ENCODE assay signal across 26 cellular contexts in genomic region chr12:104452046-104452445, GRCh38.
"Had no signal": no experiment of that assay in that cellular context is flagged by ENCODE, and none has a peak within 500 bp of the region (broad histone marks: within the 10 kb centered on the region; RNA-seq: fewer than 3 reads in every experiment).

No MANE protein-coding gene starts in this region.

- H3K27ac Mint-ChIP-seq: activated CD4-positive, alpha-beta memory T cell treated with anti-CD3 and anti-CD28 coated beads, Interleukin-2, amount 10 ng/mL, durations not matched to agents 7 days and 5 days; activated CD4-positive, alpha-beta T cell treated with anti-CD3 and anti-CD28 coated beads for 36 hours; activated naive CD4-positive, alpha-beta T cell treated with anti-CD3 and anti-CD28 coated beads, Interleukin-2, amount 50 U/mL, for 24 hours; activated T-cell treated with anti-CD3 and anti-CD28 coated beads, Interleukin-2, amount 50 U/mL, for 72 hours had no signal

- H3K27ac ChIP-seq: VCaP had no signal

- H3K9ac ChIP-seq: SK-N-SH had no signal

- H3K4me2 ChIP-seq: SK-N-SH had no signal

- H3K27me3 Mint-ChIP-seq: activated CD4-positive, alpha-beta T cell treated with anti-CD3 and anti-CD28 coated beads for 36 hours; activated naive CD4-positive, alpha-beta T cell treated with anti-CD3 and anti-CD28 coated beads, Interleukin-2, amount 50 U/mL, for 24 hours; central memory CD8-positive, alpha-beta T cell had no signal

- ATAC-seq: activated CD4-positive, alpha-beta T cell treated with anti-CD3 and anti-CD28 coated beads for 36 hours; activated T-cell treated with anti-CD3 and anti-CD28 coated beads, Interleukin-2, amount 50 U/mL, for 72 hours; Panc1; Right ventricle myocardium inferior had no signal

- DNase-seq: activated CD4-positive, alpha-beta memory T cell treated with anti-CD3 and anti-CD28 coated beads, Interleukin-2, amount 10 ng/mL, durations not matched to agents 7 days and 5 days; activated CD4-positive, alpha-beta T cell treated with anti-CD3 and anti-CD28 coated beads for 36 hours; activated CD4-positive, alpha-beta T cell treated with anti-CD3 and anti-CD28 coated beads, Interleukin-2, amount 50 U/mL, for 1 hour; activated T-cell treated with anti-CD3 and anti-CD28 coated beads for 4 hours; activated T-cell treated with anti-CD3 and anti-CD28 coated beads, Interleukin-2, amount 50 U/mL, for 72 hours; aorta; Karpas-422; MM.1S; NCI-H1105; NCI-H1436; NCI-H1694 treated with DMSO at 0.1 percent for 48 hours; NCI-H2029 treated with DMSO at 0.1 percent for 48 hours; NCI-H345; NCI-H510A; NCI-H69; NK-92 treated with Interleukin-12 subunit alpha and Interleukin-12 subunit beta, amount 100 ng/mL, for 24 hours; OCI-M1; RPMI8226; SK-N-SH; T-helper 1 cell had no signal

- H3K4me3 Mint-ChIP-seq: activated CD4-positive, alpha-beta memory T cell treated with anti-CD3 and anti-CD28 coated beads, Interleukin-2, amount 10 ng/mL, durations not matched to agents 7 days and 5 days; activated CD4-positive, alpha-beta T cell treated with anti-CD3 and anti-CD28 coated beads for 36 hours; activated naive CD4-positive, alpha-beta T cell treated with anti-CD3 and anti-CD28 coated beads, Interleukin-2, amount 50 U/mL, for 24 hours; activated T-cell treated with anti-CD3 and anti-CD28 coated beads, Interleukin-2, amount 50 U/mL, for 72 hours; central memory CD8-positive, alpha-beta T cell had no signal

- H3K9me2 ChIP-seq: SK-N-SH had no signal

- H3K9me3 Mint-ChIP-seq: activated naive CD4-positive, alpha-beta T cell treated with anti-CD3 and anti-CD28 coated beads, Interleukin-2, amount 50 U/mL, for 24 hours; activated T-cell treated with anti-CD3 and anti-CD28 coated beads, Interleukin-2, amount 50 U/mL, for 72 hours; central memory CD8-positive, alpha-beta T cell had no signal

- FAIRE-seq: bronchial epithelial cell had no signal

- H3K36me3 Mint-ChIP-seq: activated naive CD4-positive, alpha-beta T cell treated with anti-CD3 and anti-CD28 coated beads, Interleukin-2, amount 50 U/mL, for 24 hours had no signal

- H3K9me3 ChIP-seq: SK-N-SH had no signal
